21 cellular contexts compared by ENCODE assay signal in genomic region chr15:87940763-87941162, GRCh38.
"Had no signal": no experiment of that assay in that cellular context is flagged by ENCODE, and none has a peak within 500 bp of the region (broad histone marks: within the 10 kb centered on the region; RNA-seq: fewer than 3 reads in every experiment).

No MANE protein-coding gene starts in this region.

- H3K36me3 ChIP-seq: left ventricle myocardium inferior, spleen, thoracic aorta, upper lobe of left lung had no signal

- H3K9me3 ChIP-seq: left ventricle myocardium inferior, spleen, thoracic aorta, upper lobe of left lung had no signal

- H3K4me3 ChIP-seq: left ventricle myocardium inferior, spleen, thoracic aorta, upper lobe of left lung had no signal

- ATAC-seq: activated T-cell treated with anti-CD3 and anti-CD28 coated beads, Interleukin-2, amount 50 U/mL, for 72 hours; naive thymus-derived CD4-positive, alpha-beta T cell; T-helper 17 cell had no signal

- DNase-seq: activated CD4-positive, alpha-beta memory T cell treated with anti-CD3 and anti-CD28 coated beads for 36 hours; activated CD4-positive, alpha-beta T cell treated with anti-CD3 and anti-CD28 coated beads for 48 hours; activated effector memory CD4-positive, alpha-beta T cell treated with Interleukin-2 at 50 U/mL for 16 hours; activated naive CD4-positive, alpha-beta T cell treated with anti-CD3 and anti-CD28 coated beads for 36 hours; activated naive CD8-positive, alpha-beta T cell treated with anti-CD3 and anti-CD28 coated beads, Interleukin-2, amount 10 ng/mL, durations not matched to agents 7 days and 5 days; activated T-cell treated with anti-CD3 and anti-CD28 coated beads, Interleukin-2, amount 50 U/mL, for 72 hours; amygdala; dermis blood vessel endothelial cell; effector CD8-positive, alpha-beta T cell; erythroblast; foreskin melanocyte; glutamatergic neuron; hippocampal formation; left ventricle myocardium inferior; naive thymus-derived CD4-positive, alpha-beta T cell; spleen; stimulated activated CD4-positive, alpha-beta T cell treated with anti-CD3 and anti-CD28 coated beads, Interleukin-4, amount 100 ng/mL, for 1 hour; stimulated activated naive CD4-positive, alpha-beta T cell; T-helper 17 cell; upper lobe of left lung had no signal

- H3K27me3 ChIP-seq: spleen, upper lobe of left lung had no signal
